In the genomic region with DNA sequence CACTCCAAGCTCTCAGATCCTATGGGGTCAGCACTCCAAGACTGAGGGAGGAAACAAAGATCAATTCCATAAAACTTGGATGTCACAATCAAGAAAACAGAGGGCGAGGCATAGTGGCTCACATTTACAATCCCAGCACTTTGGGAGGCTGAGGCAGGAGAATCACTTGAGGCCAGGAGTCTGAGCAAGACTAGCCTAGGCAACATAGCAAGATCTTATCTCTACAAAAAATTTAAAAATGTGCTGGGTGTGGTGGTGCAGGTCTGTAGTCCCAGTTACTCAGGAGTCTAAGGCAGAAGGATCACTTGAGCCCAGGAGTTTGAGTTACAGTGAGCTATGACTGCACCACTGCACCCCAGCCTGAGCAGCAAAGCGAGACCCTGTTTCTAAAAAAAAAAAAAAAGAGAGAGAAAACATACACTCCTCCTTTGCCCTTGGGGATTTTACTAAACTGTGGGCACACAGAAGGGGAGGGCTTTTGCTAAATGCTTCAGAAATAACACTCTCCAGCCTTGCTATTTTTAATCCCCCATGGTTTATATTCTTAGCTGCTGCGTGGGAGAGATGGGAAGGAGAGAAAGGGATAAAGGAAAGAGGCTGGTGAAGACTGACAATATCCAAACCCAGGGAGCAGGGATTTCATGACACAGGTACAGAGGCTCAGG, we compare ENCODE assay signal across 1 cellular context.
TF ChIP-seq lines count a peak whose summit lies in the region.

No MANE protein-coding gene starts in this region.

TF ChIP-seq in endothelial cell of umbilical vein, 7 proteins besides CTCF, POLR2A, EP300 and RAD21:
- TF ChIP-seq GATA2 (IDR thresholded peaks at IDR 0.05; ENCODE audit: insufficient read depth, insufficient read length, low read depth, low read length) (no peak), POLR2AphosphoS5 (IDR thresholded peaks at IDR 0.05; ENCODE audit: insufficient read depth, low read depth, low read length) (no peak), MAX (IDR thresholded peaks at IDR 0.05; ENCODE audit: insufficient read depth, insufficient read length) (no peak), JUN (IDR thresholded peaks at IDR 0.05; ENCODE audit: borderline replicate concordance, insufficient read depth, insufficient read length, low read depth) (no peak), EZH2 (IDR thresholded peaks at IDR 0.05; ENCODE audit: borderline replicate concordance, low read depth, low read length, severe bottlenecking) (no peak), FOS (IDR thresholded peaks at IDR 0.05; ENCODE audit: borderline replicate concordance, insufficient read depth, low read length) (no peak)
TF ChIP-seq in endothelial cell of umbilical vein: peak in this region for 0.
